18 cellular contexts compared by ENCODE assay signal in genomic region chr20:63151554-63152321, GRCh38.
DNase-seq lines count a peak whose midpoint lies in the region; ATAC-seq and TF ChIP-seq lines count a peak whose summit lies in the region.
"Had no signal": no experiment of that assay in that cellular context is flagged by ENCODE, and none has a peak within 500 bp of the region (broad histone marks: within the 10 kb centered on the region; RNA-seq: fewer than 3 reads in every experiment).

No MANE protein-coding gene starts in this region.

- peaks cover 18% of the 10 kb centered on the region for H3K4me1 Mint-ChIP-seq in chondrocyte (ENCODE audit: low read depth)
- H3K4me1 Mint-ChIP-seq: memory B cell, T-helper 17 cell had no signal

- peaks cover 4% of the 10 kb centered on the region for H3K4me1 ChIP-seq in vagina
- H3K4me1 ChIP-seq: parathyroid adenoma had no signal

- TF ChIP-seq POLR2A in vagina (IDR thresholded peaks at IDR 0.05): no peak

- H3K27me3 ChIP-seq in vagina: no peaks in the 10 kb centered on the region

- peaks cover 13% of the 10 kb centered on the region for H3K9me3 Mint-ChIP-seq in chondrocyte (ENCODE audit: low read depth)

- ATAC-seq in Right ventricle myocardium inferior (no peak), HG03571 (IDR thresholded peaks at IDR 0.05; ENCODE audit: unreplicated experiment) (no peak), left lobe of liver (no peak)
- ATAC-seq: activated T-cell treated with anti-CD3 and anti-CD28 coated beads, Interleukin-2, amount 50 U/mL, for 4 hours; effector memory CD8-positive, alpha-beta T cell; GM12878; T-helper 17 cell had no signal

- TF ChIP-seq CTCF in chondrocyte (IDR thresholded peaks at IDR 0.05) (no peak), vagina (IDR thresholded peaks at IDR 0.05) (no peak)

- no peaks in the 10 kb centered on the region for H3K36me3 ChIP-seq in vagina

- H3K36me3 Mint-ChIP-seq in chondrocyte (ENCODE audit: low read depth): peaks cover 2% of the 10 kb centered on the region

- DNase-seq in Right ventricle myocardium inferior (ENCODE audit: missing footprints): peak; percentile 63
- no peak for DNase-seq in cardiac septum (ENCODE audit: low spot score)
- DNase-seq in chondrocyte (ENCODE audit: low spot score): peak; percentile 80
- peak; percentile 19 for DNase-seq in iris pigment epithelial cell (ENCODE audit: low read depth)
- no peak for DNase-seq in vagina (ENCODE audit: extremely low spot score in 2 of 2)
- DNase-seq in activated CD4-positive, alpha-beta T cell treated with anti-CD3 and anti-CD28 coated beads, Interleukin-2, amount 50 U/mL, for 4 hours: no peak
- no peak for DNase-seq in left lobe of liver (ENCODE audit: low spot score)
- DNase-seq: activated CD4-positive, alpha-beta T cell treated with anti-CD3 and anti-CD28 coated beads for 4 hours; activated T-cell treated with anti-CD3 and anti-CD28 coated beads, Interleukin-2, amount 50 U/mL, for 4 hours; effector memory CD8-positive, alpha-beta T cell; hippocampal formation; NCI-H2081 treated with DMSO at 0.1 percent for 48 hours; OCI-M1; T-helper 17 cell had no signal

- peaks cover 34% of the 10 kb centered on the region for H3K27me3 Mint-ChIP-seq in chondrocyte (ENCODE audit: low read depth)

- intact Hi-C loops in Right ventricle myocardium inferior (cut with DNase I) (no loop called here), cardiac septum (cut with DNase I) (no loop called here), vagina (cut with DNase I) (no loop called here)

- H3K9me3 ChIP-seq in vagina: no peaks in the 10 kb centered on the region

- no peak overlapping the region for H3K4me3 Mint-ChIP-seq in chondrocyte (ENCODE audit: unreplicated experiment)
- H3K4me3 Mint-ChIP-seq: activated T-cell treated with anti-CD3 and anti-CD28 coated beads, Interleukin-2, amount 50 U/mL, for 4 hours; effector memory CD8-positive, alpha-beta T cell; memory B cell; T-helper 17 cell had no signal

- no peak overlapping the region for H3K27ac Mint-ChIP-seq in chondrocyte (ENCODE audit: unreplicated experiment)
- H3K27ac Mint-ChIP-seq: effector memory CD8-positive, alpha-beta T cell; memory B cell; T-helper 17 cell had no signal

- peak overlapping the region; percentile 4 for H3K27ac ChIP-seq in vagina
- H3K27ac ChIP-seq: parathyroid adenoma had no signal

- H3K4me3 ChIP-seq in vagina: peak overlapping the region; percentile 3 to 4
- H3K4me3 ChIP-seq: GM12878 had no signal

Comparison
In these comparisons a context has a peak if more than half of its experiments do, and no peak if none do; other contexts are left out.
1. DNase-seq: peak in Right ventricle myocardium inferior (single experiment), chondrocyte (single experiment) and iris pigment epithelial cell (single experiment); none in cardiac septum (single experiment), vagina (0 of 2), activated CD4-positive, alpha-beta T cell treated with anti-CD3 and anti-CD28 coated beads, Interleukin-2, amount 50 U/mL, for 4 hours (0 of 2) and left lobe of liver (single experiment).